ENCODE assay signal across 7 cellular contexts in the genomic region with DNA sequence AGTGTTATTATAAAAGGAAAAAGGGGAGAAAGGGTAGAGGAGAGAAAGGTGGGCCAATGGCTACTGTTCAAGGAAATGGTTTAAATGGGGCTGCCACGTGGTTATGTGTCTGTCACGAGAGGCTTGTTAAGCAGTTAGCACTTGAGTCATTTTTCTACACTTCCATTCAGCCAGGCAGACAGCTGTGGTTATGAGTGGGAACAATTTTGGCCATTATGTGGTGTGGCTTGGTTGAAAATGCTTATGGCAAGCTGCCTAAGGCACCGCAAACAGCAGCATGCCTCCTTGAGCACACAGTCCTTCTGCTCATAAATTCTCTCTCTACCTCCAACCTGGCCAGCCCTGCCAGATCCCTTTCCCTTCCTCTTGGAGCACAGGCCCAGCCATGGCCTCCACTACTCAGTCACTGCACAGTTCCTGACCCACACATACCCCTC. TPM values are rescaled to one million over a fixed set of nuclear protein-coding genes. Genes with fewer than 3 reads are reported as not detected.
DNase-seq lines count a peak whose midpoint lies in the region; ATAC-seq, FAIRE-seq and TF ChIP-seq lines count a peak whose summit lies in the region.

No MANE protein-coding gene starts in this region.

- peak overlapping the region; percentile 65 for H3K27ac ChIP-seq in HL-60 (replicated peaks)
- H3K27ac ChIP-seq in osteoblast (ENCODE audit: low read depth, low read length), result peak overlapping the region; percentile 69
- no peak overlapping the region for H3K27ac ChIP-seq in left ventricle myocardium inferior (replicated peaks)
- H3K27ac ChIP-seq in upper lobe of left lung, result no peak overlapping the region

- CTCF ChIA-PET in activated CD4-positive, alpha-beta memory T cell treated with anti-CD3 and anti-CD28 coated beads, Interleukin-2, amount 10 ng/mL, durations not matched to agents 7 days and 5 days (lab: Charles Lee), result interaction anchor here (0.9 to 6.7 kb wide), 3 partner anchors 13 to 36 kb away, joined by 3 to 72 read pairs (median 4); no protein-coding TSS in a partner anchor

- peaks cover 46% of the 10 kb centered on the region for H3K36me3 Mint-ChIP-seq in activated CD4-positive, alpha-beta memory T cell treated with anti-CD3 and anti-CD28 coated beads, Interleukin-2, amount 10 ng/mL, durations not matched to agents 7 days and 5 days (ENCODE audit: low read depth)

- TF ChIP-seq CTCF in HL-60 (IDR thresholded peaks at IDR 0.05; ENCODE audit: insufficient read depth, low read length), result no peak
- TF ChIP-seq CTCF in osteoblast (IDR thresholded peaks at IDR 0.05; ENCODE audit: extremely low read depth, low read depth, low read length), result no peak
- no peak for TF ChIP-seq CTCF in left ventricle myocardium inferior (IDR thresholded peaks at IDR 0.05; ENCODE audit: borderline replicate concordance)
- TF ChIP-seq CTCF in upper lobe of left lung (IDR thresholded peaks at IDR 0.05), result no peak

- POLR2A ChIA-PET in activated CD4-positive, alpha-beta memory T cell treated with anti-CD3 and anti-CD28 coated beads, Interleukin-2, amount 10 ng/mL, durations not matched to agents 7 days and 5 days (lab: Charles Lee), result interaction anchor here (1.5 to 4.6 kb wide), 4 partner anchors 11 to 51 kb away, joined by 6 to 40 read pairs (median 23); a partner anchor contains a TSS

- H4K20me1 ChIP-seq in osteoblast (ENCODE audit: insufficient read depth, low read length), result no peaks in the 10 kb centered on the region

- peaks cover 46% of the 10 kb centered on the region for H3K4me1 Mint-ChIP-seq in activated CD4-positive, alpha-beta memory T cell treated with anti-CD3 and anti-CD28 coated beads, Interleukin-2, amount 10 ng/mL, durations not matched to agents 7 days and 5 days

- no peak for TF ChIP-seq POLR2A in GM12892 (IDR thresholded peaks at IDR 0.05; ENCODE audit: low read depth, low read length)
- no peak for TF ChIP-seq POLR2A in upper lobe of left lung (IDR thresholded peaks at IDR 0.05)

- H3K27me3 Mint-ChIP-seq in activated CD4-positive, alpha-beta memory T cell treated with anti-CD3 and anti-CD28 coated beads, Interleukin-2, amount 10 ng/mL, durations not matched to agents 7 days and 5 days, result no peaks in the 10 kb centered on the region

- no peak for TF ChIP-seq EP300 in upper lobe of left lung (IDR thresholded peaks at IDR 0.05)

- H2AFZ ChIP-seq in osteoblast (ENCODE audit: low read length), result no peak overlapping the region

- WGBS in upper lobe of left lung, 2 donors, result 62 to 70% methylated on average over 3 of the region's 3 CpGs

- no peaks in the 10 kb centered on the region for H3K27me3 ChIP-seq in HL-60 (ENCODE audit: insufficient read depth, poor library complexity, severe bottlenecking)
- H3K27me3 ChIP-seq in osteoblast (ENCODE audit: insufficient read depth, low read length), result no peaks in the 10 kb centered on the region
- no peaks in the 10 kb centered on the region for H3K27me3 ChIP-seq in left ventricle myocardium inferior (ENCODE audit: low read depth)
- H3K27me3 ChIP-seq in upper lobe of left lung, result no peaks in the 10 kb centered on the region

- DNase-seq in GM12892 (ENCODE audit: insufficient read length), result no peak
- DNase-seq in HL-60 (ENCODE audit: low read depth in 1 of 2, low spot score in 1 of 2), result peak; percentile 29 to 68
- DNase-seq in activated CD4-positive, alpha-beta memory T cell treated with anti-CD3 and anti-CD28 coated beads, Interleukin-2, amount 10 ng/mL, durations not matched to agents 7 days and 5 days, result peak; percentile 67
- DNase-seq in osteoblast (ENCODE audit: insufficient read length, low spot score, missing footprints), result peak; percentile 97
- no peak for DNase-seq in left ventricle myocardium inferior
- DNase-seq in upper lobe of left lung, result no peak

- intact Hi-C loops in left ventricle myocardium inferior (cut with micrococcal nuclease), result no loop called here

- H3K79me2 ChIP-seq in osteoblast (ENCODE audit: insufficient read depth, low read length), result peaks cover 25% of the 10 kb centered on the region

- H3K36me3 ChIP-seq in osteoblast (ENCODE audit: insufficient read depth, low read length) (peaks cover 35% of the 10 kb centered on the region), left ventricle myocardium inferior (peaks cover 34% of the 10 kb centered on the region), upper lobe of left lung (peaks cover 17 to 49% (median 32%) of the 10 kb centered on the region in 4 donors)

- H3K4me2 ChIP-seq in osteoblast (ENCODE audit: insufficient read depth, low read length), result no peak overlapping the region

- no peak overlapping the region for H3K4me3 ChIP-seq in HL-60 (replicated peaks; ENCODE audit: insufficient read depth, low read length)
- H3K4me3 ChIP-seq in osteoblast (ENCODE audit: insufficient read depth, low read length), result no peak overlapping the region
- H3K4me3 ChIP-seq in left ventricle myocardium inferior, result no peak overlapping the region
- H3K4me3 ChIP-seq in upper lobe of left lung, result no peak overlapping the region

- FAIRE-seq in GM12892 (lab: Jason Lieb, UNC), result peak; percentile 48

- H3K4me1 ChIP-seq in osteoblast (ENCODE audit: insufficient read depth, low read length) (peaks cover 21% of the 10 kb centered on the region), left ventricle myocardium inferior (peaks cover 30% of the 10 kb centered on the region), upper lobe of left lung (peaks cover 17 to 26% (median 20%) of the 10 kb centered on the region in 4 donors)

- H3K27ac Mint-ChIP-seq in activated CD4-positive, alpha-beta memory T cell treated with anti-CD3 and anti-CD28 coated beads, Interleukin-2, amount 10 ng/mL, durations not matched to agents 7 days and 5 days, result peak overlapping the region; percentile 69

- no peaks in the 10 kb centered on the region for H3K9me3 Mint-ChIP-seq in activated CD4-positive, alpha-beta memory T cell treated with anti-CD3 and anti-CD28 coated beads, Interleukin-2, amount 10 ng/mL, durations not matched to agents 7 days and 5 days

- H3K9me3 ChIP-seq in osteoblast (ENCODE audit: low read depth, low read length) (no peaks in the 10 kb centered on the region), left ventricle myocardium inferior (replicated peaks) (peaks cover 5% of the 10 kb centered on the region), upper lobe of left lung (no peaks in the 10 kb centered on the region)

- no peak overlapping the region for H3K4me3 Mint-ChIP-seq in activated CD4-positive, alpha-beta memory T cell treated with anti-CD3 and anti-CD28 coated beads, Interleukin-2, amount 10 ng/mL, durations not matched to agents 7 days and 5 days

- ATAC-seq in HG02938 (IDR thresholded peaks at IDR 0.05; ENCODE audit: unreplicated experiment) (no peak), upper lobe of left lung (ENCODE audit: low FRiP score in 2 of 2) (no peak)

RNA-seq across cellular contexts. Expression of a gene that starts 3.2 kb away (rescaled TPM):
- 64.6 TPM for polyA plus RNA-seq in GM12892 (2012; ENCODE audit: missing spikeins)
- total RNA-seq in activated CD4-positive, alpha-beta memory T cell treated with anti-CD3 and anti-CD28 coated beads, Interleukin-2, amount 10 ng/mL, durations not matched to agents 7 days and 5 days, result 10 to 100 TPM; 69.3 to 72.1 TPM
- total RNA-seq in osteoblast, result 21.0 and 24.2 TPM in 2 replicates
- 53.9 TPM for total RNA-seq in left ventricle myocardium inferior
- total RNA-seq in upper lobe of left lung, result 10 to 100 TPM in 5 of 6 donors, 1 to 10 TPM in 1; 7.3 to 72.9 (median 50.2) TPM

RNA-seq across cellular contexts. Expression of a gene that starts 15.9 kb away (rescaled TPM):
- polyA plus RNA-seq in GM12892 (2012; ENCODE audit: missing spikeins), result 3.4 TPM
- not detected for total RNA-seq in activated CD4-positive, alpha-beta memory T cell treated with anti-CD3 and anti-CD28 coated beads, Interleukin-2, amount 10 ng/mL, durations not matched to agents 7 days and 5 days
- total RNA-seq in osteoblast (not detected in 2 replicates), left ventricle myocardium inferior (not detected), upper lobe of left lung (not detected)

RNA-seq across cellular contexts. Expression of a gene that starts 36.7 kb away (rescaled TPM):
- 50.2 TPM for polyA plus RNA-seq in GM12892 (2012; ENCODE audit: missing spikeins)
- total RNA-seq in activated CD4-positive, alpha-beta memory T cell treated with anti-CD3 and anti-CD28 coated beads, Interleukin-2, amount 10 ng/mL, durations not matched to agents 7 days and 5 days, result 10 to 100 TPM; 65.8 to 67.6 TPM
- total RNA-seq in osteoblast (43.4 and 49.5 TPM in 2 replicates), left ventricle myocardium inferior (17.1 TPM), upper lobe of left lung (100 to 1,000 TPM in 1 of 6 donors, 10 to 100 TPM in 5; 45.2 to 173 (median 55.9) TPM)

RNA-seq across cellular contexts. Expression of a gene that starts 50.5 kb away (rescaled TPM):
- 133 TPM for polyA plus RNA-seq in GM12892 (2012; ENCODE audit: missing spikeins)
- total RNA-seq in activated CD4-positive, alpha-beta memory T cell treated with anti-CD3 and anti-CD28 coated beads, Interleukin-2, amount 10 ng/mL, durations not matched to agents 7 days and 5 days, result 100 to 1,000 TPM; 159 to 174 TPM
- total RNA-seq in osteoblast (70.4 and 71.7 TPM in 2 replicates), left ventricle myocardium inferior (95.5 TPM), upper lobe of left lung (100 to 1,000 TPM; 108 to 388 (median 138) TPM)

Comparison
In these comparisons a context has a peak if more than half of its experiments do, and no peak if none do; other contexts are left out.
1. DNase-seq: peak in HL-60 (2 of 2), activated CD4-positive, alpha-beta memory T cell treated with anti-CD3 and anti-CD28 coated beads, Interleukin-2, amount 10 ng/mL, durations not matched to agents 7 days and 5 days (single experiment) and osteoblast (single experiment); none in GM12892 (single experiment), left ventricle myocardium inferior (single experiment) and upper lobe of left lung (0 of 2).
2. H3K27ac ChIP-seq: peak in HL-60 (single experiment) and osteoblast (single experiment); none in left ventricle myocardium inferior (single experiment) and upper lobe of left lung (0 of 4).